In genomic region chr9:120544441-120544840, GRCh38 we compare ENCODE assay signal across 20 cellular contexts.
"Had no signal": no experiment of that assay in that cellular context is flagged by ENCODE, and none has a peak within 500 bp of the region (broad histone marks: within the 10 kb centered on the region; RNA-seq: fewer than 3 reads in every experiment).

No MANE protein-coding gene starts in this region.

- ATAC-seq: lower lobe of right lung had no signal

- DNase-seq: cerebellar nuclear complex; colonic mucosa; dermis blood vessel endothelial cell; effector CD4-positive, alpha-beta T cell; endodermal cell; immature natural killer cell; left ventricle myocardium inferior; lower lobe of right lung; mesenchymal stem cell; midbrain; naive B cell; occipital lobe; sigmoid colon; small intestine; stimulated activated CD4-positive, alpha-beta T cell treated with anti-CD3 and anti-CD28 coated beads, Interleukin-12 subunit alpha, Interleukin-12 subunit beta, amount 100 ng/mL, for 4 hours; stimulated activated naive CD4-positive, alpha-beta T cell treated with Interleukin-2 at 50 U/mL for 16 hours; upper lobe of left lung; uterus had no signal

- H3K27ac Mint-ChIP-seq: endodermal cell, immature natural killer cell, naive B cell had no signal

- H3K4me3 Mint-ChIP-seq: endodermal cell, immature natural killer cell, naive B cell, nephron had no signal

- H3K27ac ChIP-seq: colonic mucosa, left ventricle myocardium inferior, lower lobe of right lung, sigmoid colon, tibial artery, upper lobe of left lung, uterus had no signal

- H3K4me1 Mint-ChIP-seq: immature natural killer cell, nephron had no signal

- H3K9me3 Mint-ChIP-seq: endodermal cell, immature natural killer cell, naive B cell, nephron had no signal

- H3K9me3 ChIP-seq: colonic mucosa, left ventricle myocardium inferior, lower lobe of right lung, sigmoid colon, tibial artery, upper lobe of left lung, uterus had no signal

- H3K4me1 ChIP-seq: colonic mucosa, lower lobe of right lung, sigmoid colon, tibial artery, upper lobe of left lung, uterus had no signal

- H3K36me3 ChIP-seq: colonic mucosa, uterus had no signal

- H3K27me3 Mint-ChIP-seq: naive B cell had no signal

- H3K4me3 ChIP-seq: colonic mucosa, left ventricle myocardium inferior, lower lobe of right lung, sigmoid colon, tibial artery, upper lobe of left lung, uterus had no signal

- H3K27me3 ChIP-seq: colonic mucosa, sigmoid colon, tibial artery, upper lobe of left lung, uterus had no signal
